ENCODE assay signal across 8 cellular contexts in the genomic region with DNA sequence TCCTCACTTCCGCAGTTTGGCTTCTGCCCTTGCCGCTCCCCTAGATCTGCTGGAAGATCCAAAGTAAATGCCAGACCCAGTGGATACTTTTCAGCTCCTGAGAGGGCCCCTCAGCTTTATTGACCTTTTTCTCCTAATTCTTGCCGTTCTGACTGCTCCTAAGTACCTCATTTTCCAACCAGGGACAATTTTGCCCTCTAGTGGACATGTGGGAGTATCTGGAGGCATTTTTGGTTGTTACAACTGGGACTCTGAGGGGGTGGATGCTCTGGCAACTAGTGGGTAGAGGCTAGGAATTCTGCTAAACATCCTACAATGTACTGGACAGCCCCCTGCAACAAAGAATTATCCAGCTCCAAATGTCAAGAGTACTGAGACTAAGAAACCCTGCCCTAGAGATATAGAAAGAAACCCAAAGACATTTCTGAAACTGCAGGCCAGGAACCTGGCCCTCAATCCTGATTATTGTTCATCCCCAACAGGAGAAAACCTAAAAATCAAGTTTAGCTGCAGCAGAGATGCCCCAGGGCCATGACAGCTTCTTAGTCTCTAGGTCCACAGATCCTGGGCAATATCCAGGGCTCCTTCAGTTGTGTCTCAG. TPM values are rescaled to one million over a fixed set of nuclear protein-coding genes. Genes with fewer than 3 reads are reported as not detected.
DNase-seq lines count a peak whose midpoint lies in the region; ATAC-seq and TF ChIP-seq lines count a peak whose summit lies in the region.

No MANE protein-coding gene starts in this region.

- peaks cover 22% of the 10 kb centered on the region for H3K4me1 Mint-ChIP-seq in GM23338
- no peaks in the 10 kb centered on the region for H3K4me1 Mint-ChIP-seq in activated T-helper 17 cell treated with anti-CD3 and anti-CD28 coated beads, Interleukin-2, amount 50 U/mL, for 72 hours
- peaks cover 4% of the 10 kb centered on the region for H3K4me1 Mint-ChIP-seq in activated CD4-positive, alpha-beta memory T cell treated with anti-CD3 and anti-CD28 coated beads for 36 hours (ENCODE audit: low read depth)

- no peaks in the 10 kb centered on the region for H4K20me1 ChIP-seq in GM23338 (replicated peaks; ENCODE audit: insufficient read depth)

- H3K9me3 Mint-ChIP-seq in GM23338, result no peaks in the 10 kb centered on the region
- H3K9me3 Mint-ChIP-seq in activated T-helper 17 cell treated with anti-CD3 and anti-CD28 coated beads, Interleukin-2, amount 50 U/mL, for 72 hours, result no peaks in the 10 kb centered on the region
- no peaks in the 10 kb centered on the region for H3K9me3 Mint-ChIP-seq in activated CD4-positive, alpha-beta memory T cell treated with anti-CD3 and anti-CD28 coated beads for 36 hours

- peak; percentile 65 to 66 for TF ChIP-seq CTCF in GM23338 (conservative IDR thresholded peaks at IDR 0.05; ENCODE audit: low read depth in 2 of 2)

- CTCF ChIA-PET in activated CD4-positive, alpha-beta memory T cell treated with anti-CD3 and anti-CD28 coated beads for 36 hours (lab: Charles Lee), result interaction anchor here (1.2 to 1.7 kb wide), 2 partner anchors 54 to 92 kb away, joined by 3 to 5 read pairs; no protein-coding TSS in a partner anchor

- intact Hi-C loops in activated CD4-positive, alpha-beta memory T cell treated with anti-CD3 and anti-CD28 coated beads for 36 hours (cut with micrococcal nuclease), result no loop called here

- peak overlapping the region; percentile 44; the same call in 1 of the 3 replicates for H3K4me3 Mint-ChIP-seq in GM23338
- no peak overlapping the region for H3K4me3 Mint-ChIP-seq in activated T-helper 17 cell treated with anti-CD3 and anti-CD28 coated beads, Interleukin-2, amount 50 U/mL, for 72 hours
- H3K4me3 Mint-ChIP-seq in activated CD4-positive, alpha-beta memory T cell treated with anti-CD3 and anti-CD28 coated beads for 36 hours, result no peak overlapping the region

- H3F3A ChIP-seq in GM23338 (replicated peaks; ENCODE audit: low read depth), result no peaks in the 10 kb centered on the region

- peak; percentile 81 for ATAC-seq in GM23338
- ATAC-seq in activated T-helper 17 cell treated with anti-CD3 and anti-CD28 coated beads, Interleukin-2, amount 50 U/mL, for 72 hours (replicated peaks), result no peak
- no peak for ATAC-seq in activated CD4-positive, CD25-positive, alpha-beta regulatory T cell treated with anti-CD3 and anti-CD28 coated beads, Interleukin-2, amount 50 U/mL, for 24 hours

- DNase-seq in AG08396 (ENCODE audit: low spot score) (peak; percentile 12), GM23338 (ENCODE audit: low spot score) (peak; percentile 62), SW480 (ENCODE audit: low spot score) (peak; percentile 16), iPS-NIHi11 (ENCODE audit: low spot score) (peak; percentile 13), NCI-H446 treated with DMSO at 0.1 percent for 48 hours (lab: John Stamatoyannopoulos, UW) (no peak)
- no peak for DNase-seq in activated CD4-positive, alpha-beta memory T cell treated with anti-CD3 and anti-CD28 coated beads for 36 hours

- H3K27me3 ChIP-seq in GM23338 (ENCODE audit: insufficient read depth), result no peaks in the 10 kb centered on the region

- H2AFZ ChIP-seq in GM23338, result no peak overlapping the region

- peak overlapping the region; percentile 52; the same call in 1 of the 2 replicates for H3K27ac ChIP-seq in GM23338 (ENCODE audit: low read depth)

- H3K27me3 Mint-ChIP-seq in GM23338 (ENCODE audit: insufficient read depth, low read depth, poor library complexity), result peaks cover 2% of the 10 kb centered on the region
- no peaks in the 10 kb centered on the region for H3K27me3 Mint-ChIP-seq in activated T-helper 17 cell treated with anti-CD3 and anti-CD28 coated beads, Interleukin-2, amount 50 U/mL, for 72 hours
- H3K27me3 Mint-ChIP-seq in activated CD4-positive, alpha-beta memory T cell treated with anti-CD3 and anti-CD28 coated beads for 36 hours, result no peaks in the 10 kb centered on the region

- H3K4me3 ChIP-seq in GM23338, result 0 out of 2 replicates have a peak overlapping the region, but pooled peaks have one; percentile 8

- 0 out of 2 replicates have a peak overlapping the region, but pooled peaks have one; percentile 8 for H3K4me2 ChIP-seq in GM23338

- no peaks in the 10 kb centered on the region for H3K36me3 ChIP-seq in GM23338 (ENCODE audit: insufficient read depth)

- H3K79me2 ChIP-seq in GM23338 (replicated peaks; ENCODE audit: insufficient read depth), result no peaks in the 10 kb centered on the region

- POLR2A ChIA-PET in activated CD4-positive, alpha-beta memory T cell treated with anti-CD3 and anti-CD28 coated beads for 36 hours (lab: Charles Lee), result no interaction called here

- no peaks in the 10 kb centered on the region for H3K9me2 ChIP-seq in GM23338 (ENCODE audit: insufficient read depth)

- peaks cover 13% of the 10 kb centered on the region; the same call in 1 of the 2 replicates for H3K4me1 ChIP-seq in GM23338 (ENCODE audit: insufficient read depth)

- H3K27ac Mint-ChIP-seq in GM23338, result peak overlapping the region; percentile 91
- H3K27ac Mint-ChIP-seq in activated T-helper 17 cell treated with anti-CD3 and anti-CD28 coated beads, Interleukin-2, amount 50 U/mL, for 72 hours, result no peak overlapping the region
- no peak overlapping the region for H3K27ac Mint-ChIP-seq in activated CD4-positive, alpha-beta memory T cell treated with anti-CD3 and anti-CD28 coated beads for 36 hours

- H3K36me3 Mint-ChIP-seq in GM23338 (ENCODE audit: low read depth), result peaks cover 13% of the 10 kb centered on the region; the same call in 1 of the 3 replicates
- no peaks in the 10 kb centered on the region for H3K36me3 Mint-ChIP-seq in activated T-helper 17 cell treated with anti-CD3 and anti-CD28 coated beads, Interleukin-2, amount 50 U/mL, for 72 hours (ENCODE audit: low read depth)
- no peaks in the 10 kb centered on the region for H3K36me3 Mint-ChIP-seq in activated CD4-positive, alpha-beta memory T cell treated with anti-CD3 and anti-CD28 coated beads for 36 hours

TF ChIP-seq in GM23338, 12 proteins besides CTCF, POLR2A, EP300 and RAD21:
- TF ChIP-seq JUNB (IDR thresholded peaks at IDR 0.05; ENCODE audit: unreplicated experiment), result no peak
- TF ChIP-seq NANOG (IDR thresholded peaks at IDR 0.05; ENCODE audit: borderline replicate concordance), result no peak
- TF ChIP-seq ZNF331 (CRISPR knock-in tag; IDR thresholded peaks at IDR 0.05; ENCODE audit: low read depth), result no peak
- TF ChIP-seq CREB1 (CRISPR knock-in tag; IDR thresholded peaks at IDR 0.05; ENCODE audit: low read depth), result no peak
- TF ChIP-seq, protein P1, sequence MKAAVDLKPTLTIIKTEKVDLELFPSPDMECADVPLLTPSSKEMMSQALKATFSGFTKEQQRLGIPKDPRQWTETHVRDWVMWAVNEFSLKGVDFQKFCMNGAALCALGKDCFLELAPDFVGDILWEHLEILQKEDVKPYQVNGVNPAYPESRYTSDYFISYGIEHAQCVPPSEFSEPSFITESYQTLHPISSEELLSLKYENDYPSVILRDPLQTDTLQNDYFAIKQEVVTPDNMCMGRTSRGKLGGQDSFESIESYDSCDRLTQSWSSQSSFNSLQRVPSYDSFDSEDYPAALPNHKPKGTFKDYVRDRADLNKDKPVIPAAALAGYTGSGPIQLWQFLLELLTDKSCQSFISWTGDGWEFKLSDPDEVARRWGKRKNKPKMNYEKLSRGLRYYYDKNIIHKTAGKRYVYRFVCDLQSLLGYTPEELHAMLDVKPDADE (IDR thresholded peaks at IDR 0.05), result no peak
- no peak for TF ChIP-seq EZH2 (IDR thresholded peaks at IDR 0.05; ENCODE audit: low read depth, unreplicated experiment)
- no peak for TF ChIP-seq EZH2phosphoT487 (IDR thresholded peaks at IDR 0.05; ENCODE audit: unreplicated experiment)
- TF ChIP-seq POLR2AphosphoS5 (IDR thresholded peaks at IDR 0.05; ENCODE audit: low read depth), result no peak
- TF ChIP-seq STAT1 (IDR thresholded peaks at IDR 0.05; ENCODE audit: unreplicated experiment), result no peak
- TF ChIP-seq, protein P2, sequence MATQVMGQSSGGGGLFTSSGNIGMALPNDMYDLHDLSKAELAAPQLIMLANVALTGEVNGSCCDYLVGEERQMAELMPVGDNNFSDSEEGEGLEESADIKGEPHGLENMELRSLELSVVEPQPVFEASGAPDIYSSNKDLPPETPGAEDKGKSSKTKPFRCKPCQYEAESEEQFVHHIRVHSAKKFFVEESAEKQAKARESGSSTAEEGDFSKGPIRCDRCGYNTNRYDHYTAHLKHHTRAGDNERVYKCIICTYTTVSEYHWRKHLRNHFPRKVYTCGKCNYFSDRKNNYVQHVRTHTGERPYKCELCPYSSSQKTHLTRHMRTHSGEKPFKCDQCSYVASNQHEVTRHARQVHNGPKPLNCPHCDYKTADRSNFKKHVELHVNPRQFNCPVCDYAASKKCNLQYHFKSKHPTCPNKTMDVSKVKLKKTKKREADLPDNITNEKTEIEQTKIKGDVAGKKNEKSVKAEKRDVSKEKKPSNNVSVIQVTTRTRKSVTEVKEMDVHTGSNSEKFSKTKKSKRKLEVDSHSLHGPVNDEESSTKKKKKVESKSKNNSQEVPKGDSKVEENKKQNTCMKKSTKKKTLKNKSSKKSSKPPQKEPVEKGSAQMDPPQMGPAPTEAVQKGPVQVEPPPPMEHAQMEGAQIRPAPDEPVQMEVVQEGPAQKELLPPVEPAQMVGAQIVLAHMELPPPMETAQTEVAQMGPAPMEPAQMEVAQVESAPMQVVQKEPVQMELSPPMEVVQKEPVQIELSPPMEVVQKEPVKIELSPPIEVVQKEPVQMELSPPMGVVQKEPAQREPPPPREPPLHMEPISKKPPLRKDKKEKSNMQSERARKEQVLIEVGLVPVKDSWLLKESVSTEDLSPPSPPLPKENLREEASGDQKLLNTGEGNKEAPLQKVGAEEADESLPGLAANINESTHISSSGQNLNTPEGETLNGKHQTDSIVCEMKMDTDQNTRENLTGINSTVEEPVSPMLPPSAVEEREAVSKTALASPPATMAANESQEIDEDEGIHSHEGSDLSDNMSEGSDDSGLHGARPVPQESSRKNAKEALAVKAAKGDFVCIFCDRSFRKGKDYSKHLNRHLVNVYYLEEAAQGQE (IDR thresholded peaks at IDR 0.05; ENCODE audit: unreplicated experiment), result no peak

RNA-seq across cellular contexts. Expression of a gene that starts 3.4 kb away (rescaled TPM):
- total RNA-seq in GM23338 (2014; rRNA removed; shearing (Covaris generic)), result 0.78 TPM in 1 of 2 replicates, not detected in the other
- 0.16 and 0.23 TPM in 2 replicates for polyA plus RNA-seq in GM23338 (2016; fragmentation: Nextera tagmentation; extraction: Ambion mirVana)
- not detected for total RNA-seq in activated T-helper 17 cell treated with anti-CD3 and anti-CD28 coated beads, Interleukin-2, amount 50 U/mL, for 72 hours
- total RNA-seq in activated CD4-positive, alpha-beta memory T cell treated with anti-CD3 and anti-CD28 coated beads for 36 hours, result not detected

Comparison
In these comparisons a context has a peak if more than half of its experiments do, and no peak if none do; other contexts are left out.
1. DNase-seq: peak in AG08396 (single experiment), GM23338 (single experiment), SW480 (single experiment) and iPS-NIHi11 (single experiment); none in NCI-H446 treated with DMSO at 0.1 percent for 48 hours (single experiment) and activated CD4-positive, alpha-beta memory T cell treated with anti-CD3 and anti-CD28 coated beads for 36 hours (single experiment).